1 cellular context compared by ENCODE assay signal in genomic region chr7:76069238-76069638, GRCh38.
TF ChIP-seq lines count a peak whose summit lies in the region.

No MANE protein-coding gene starts in this region.

TF ChIP-seq in HepG2, 621 proteins besides CTCF, POLR2A, EP300 and RAD21:
- peak; percentile 14 for TF ChIP-seq RBM22 (optimal IDR thresholded peaks at IDR 0.05; ENCODE audit: low read length)
- TF ChIP-seq ZNF33B (CRISPR knock-in tag; IDR thresholded peaks at IDR 0.05), result no peak
- TF ChIP-seq AGO2 (optimal IDR thresholded peaks at IDR 0.05; ENCODE audit: low read depth, low read length), result peak; percentile 75
- TF ChIP-seq ZNF263 (CRISPR knock-in tag; IDR thresholded peaks at IDR 0.05), result 0 out of 2 replicates have a peak, but pooled peaks have one; percentile 23
TF ChIP-seq in HepG2: peak in this region for 3.
